Comparison of ENCODE assay signal across 15 cellular contexts in genomic region chr18:79529296-79529695, GRCh38.
DNase-seq lines count a peak whose midpoint lies in the region; ATAC-seq and TF ChIP-seq lines count a peak whose summit lies in the region.
"Had no signal": no experiment of that assay in that cellular context is flagged by ENCODE, and none has a peak within 500 bp of the region (broad histone marks: within the 10 kb centered on the region; RNA-seq: fewer than 3 reads in every experiment).

No MANE protein-coding gene starts in this region.

- no peak overlapping the region for H3K4me3 ChIP-seq in uterus
- H3K4me3 ChIP-seq: GM23248, MG63, SK-N-MC had no signal

- CTCF ChIA-PET in activated CD4-positive, alpha-beta memory T cell treated with anti-CD3 and anti-CD28 coated beads, Interleukin-2, amount 10 ng/mL, durations not matched to agents 7 days and 5 days (lab: Charles Lee): interaction anchor here (1.0 to 6.0 kb wide), 3 partner anchors 11 to 150 kb away, joined by 4 to 44 read pairs (median 4); no protein-coding TSS in a partner anchor

- H3K27ac Mint-ChIP-seq in T-helper 17 cell: peak overlapping the region; percentile 77
- no peak overlapping the region for H3K27ac Mint-ChIP-seq in activated CD4-positive, alpha-beta memory T cell treated with anti-CD3 and anti-CD28 coated beads, Interleukin-2, amount 10 ng/mL, durations not matched to agents 7 days and 5 days

- H3K9me3 ChIP-seq in T-helper 17 cell (ENCODE audit: control insufficient read depth, low read length, poor library complexity, severe bottlenecking): no peaks in the 10 kb centered on the region
- no peaks in the 10 kb centered on the region for H3K9me3 ChIP-seq in uterus
- H3K9me3 ChIP-seq: MG63 had no signal

- no peaks in the 10 kb centered on the region for H3K27me3 Mint-ChIP-seq in T-helper 17 cell
- no peaks in the 10 kb centered on the region for H3K27me3 Mint-ChIP-seq in activated CD4-positive, alpha-beta memory T cell treated with anti-CD3 and anti-CD28 coated beads, Interleukin-2, amount 10 ng/mL, durations not matched to agents 7 days and 5 days

- no peak overlapping the region for H3K27ac ChIP-seq in uterus
- H3K27ac ChIP-seq: GM23248, HL-60, KMS-11, SK-N-MC had no signal

- TF ChIP-seq POLR2A in uterus (IDR thresholded peaks at IDR 0.05): no peak

- no peak for TF ChIP-seq CTCF in uterus (IDR thresholded peaks at IDR 0.05)

- H3K4me3 Mint-ChIP-seq in T-helper 17 cell: no peak overlapping the region
- H3K4me3 Mint-ChIP-seq in activated CD4-positive, alpha-beta memory T cell treated with anti-CD3 and anti-CD28 coated beads, Interleukin-2, amount 10 ng/mL, durations not matched to agents 7 days and 5 days: no peak overlapping the region

- no peaks in the 10 kb centered on the region for H3K36me3 ChIP-seq in uterus
- H3K36me3 ChIP-seq: MG63 had no signal

- peaks cover 0 to 8% of the 10 kb centered on the region in 2 donors for H3K4me1 ChIP-seq in uterus

- POLR2A ChIA-PET in activated CD4-positive, alpha-beta memory T cell treated with anti-CD3 and anti-CD28 coated beads, Interleukin-2, amount 10 ng/mL, durations not matched to agents 7 days and 5 days (lab: Charles Lee): no interaction called here

- peak; percentile 36 for DNase-seq in cardiac septum (ENCODE audit: low spot score)
- no peak for DNase-seq in left ventricle myocardium superior
- peak in 1 of 3 donors; percentile 6 for DNase-seq in T-helper 17 cell
- DNase-seq in sciatic nerve (ENCODE audit: low spot score): peak; percentile 55
- peak; percentile 15 to 25 for DNase-seq in uterus
- no peak for DNase-seq in activated CD4-positive, alpha-beta T cell treated with anti-CD3 and anti-CD28 coated beads, Interleukin-2, amount 50 U/mL, for 1 hour
- DNase-seq in activated CD4-positive, alpha-beta memory T cell treated with anti-CD3 and anti-CD28 coated beads, Interleukin-2, amount 10 ng/mL, durations not matched to agents 7 days and 5 days: no peak
- DNase-seq: NCI-H187 had no signal

- H3K27me3 ChIP-seq in uterus: no peaks in the 10 kb centered on the region
- H3K27me3 ChIP-seq: MG63 had no signal

- H3K4me1 Mint-ChIP-seq in T-helper 17 cell: peaks cover 14% of the 10 kb centered on the region
- H3K4me1 Mint-ChIP-seq in activated CD4-positive, alpha-beta memory T cell treated with anti-CD3 and anti-CD28 coated beads, Interleukin-2, amount 10 ng/mL, durations not matched to agents 7 days and 5 days: peaks cover 10% of the 10 kb centered on the region

- intact Hi-C loops in cardiac septum (cut with DNase I) (loop anchor here (2.0 to 5.0 kb wide), 3 partner anchors 113 to 148 kb away; partner anchors contain the start of gene NFATC1), left ventricle myocardium superior (cut with micrococcal nuclease) (loop anchor here (5.0 kb wide), 1 partner anchor 152 kb away; no protein-coding TSS in a partner anchor), sciatic nerve (cut with DNase I) (loop anchor here (5.0 kb wide), 2 partner anchors 132 to 147 kb away; partner anchors contain the start of gene NFATC1), uterus (cut with DNase I; ENCODE audit: low total_unique reads) (loop anchor here (2.0 kb wide), 1 partner anchor 148 kb away; no protein-coding TSS in a partner anchor)

- ATAC-seq in left ventricle myocardium superior (no peak), T-helper 17 cell (no peak), sciatic nerve (peak; percentile 38), HG03108 (IDR thresholded peaks at IDR 0.05; ENCODE audit: unreplicated experiment) (no peak)

- H3K9me3 Mint-ChIP-seq in activated CD4-positive, alpha-beta memory T cell treated with anti-CD3 and anti-CD28 coated beads, Interleukin-2, amount 10 ng/mL, durations not matched to agents 7 days and 5 days: no peaks in the 10 kb centered on the region
- H3K9me3 Mint-ChIP-seq: CD8-positive, alpha-beta memory T cell had no signal

- peaks cover 4% of the 10 kb centered on the region for H3K36me3 Mint-ChIP-seq in T-helper 17 cell (ENCODE audit: low read depth)
- H3K36me3 Mint-ChIP-seq in activated CD4-positive, alpha-beta memory T cell treated with anti-CD3 and anti-CD28 coated beads, Interleukin-2, amount 10 ng/mL, durations not matched to agents 7 days and 5 days (ENCODE audit: low read depth): peaks cover 14% of the 10 kb centered on the region

Comparison
In these comparisons a context has a peak if more than half of its experiments do, and no peak if none do; other contexts are left out.
1. DNase-seq: peak in cardiac septum (single experiment), sciatic nerve (single experiment) and uterus (2 of 2); none in left ventricle myocardium superior (single experiment), activated CD4-positive, alpha-beta T cell treated with anti-CD3 and anti-CD28 coated beads, Interleukin-2, amount 50 U/mL, for 1 hour (single experiment) and activated CD4-positive, alpha-beta memory T cell treated with anti-CD3 and anti-CD28 coated beads, Interleukin-2, amount 10 ng/mL, durations not matched to agents 7 days and 5 days (single experiment).